ENCODE assay signal across 28 cellular contexts in genomic region chr16:79191933-79192332, GRCh38.
"Had no signal": no experiment of that assay in that cellular context is flagged by ENCODE, and none has a peak within 500 bp of the region (broad histone marks: within the 10 kb centered on the region; RNA-seq: fewer than 3 reads in every experiment).

No MANE protein-coding gene starts in this region.

- H3K4me3 ChIP-seq: cardiac muscle cell, colonic mucosa, dorsolateral prefrontal cortex, left ventricle myocardium inferior, mucosa of descending colon, pancreas, prostate gland, sigmoid colon, tibial nerve had no signal

- H3K27me3 Mint-ChIP-seq: activated CD4-positive, alpha-beta memory T cell treated with anti-CD3 and anti-CD28 coated beads, Interleukin-2, amount 10 ng/mL, durations not matched to agents 7 days and 5 days had no signal

- H3K27ac Mint-ChIP-seq: activated CD4-positive, alpha-beta memory T cell treated with anti-CD3 and anti-CD28 coated beads, Interleukin-2, amount 10 ng/mL, durations not matched to agents 7 days and 5 days; activated CD4-positive, alpha-beta T cell treated with anti-CD3 and anti-CD28 coated beads, Interleukin-2, amount 10 ng/mL, durations not matched to agents 24 days and 14 days; activated naive CD4-positive, alpha-beta T cell treated with anti-CD3 and anti-CD28 coated beads, Interleukin-2, amount 50 U/mL, for 72 hours; activated T-helper 2 cell treated with anti-CD3 and anti-CD28 coated beads, Interferon-gamma antibody, Interleukin-2, Interleukin-4, amounts not matched to agents 10 μg/mL and 5 μg/mL and 100 μg/mL, durations not matched to agents 14 hours and 24 hours and 36 hours; brain; nephron progenitor cell; T-helper 1 cell treated with Interleukin-12 subunit alpha and Interleukin-12 subunit beta and Interleukin-4 antibody, amounts not matched to agents 30 μg/mL and 1 μg/mL, for 36 hours had no signal

- ATAC-seq: activated naive CD4-positive, alpha-beta T cell treated with anti-CD3 and anti-CD28 coated beads, Interleukin-2, amount 50 U/mL, for 72 hours; activated T-cell treated with anti-CD3 and anti-CD28 coated beads, Interleukin-2, amount 50 U/mL, for 4 hours; mucosa of descending colon; pancreas had no signal

- H3K9me3 Mint-ChIP-seq: activated CD4-positive, alpha-beta memory T cell treated with anti-CD3 and anti-CD28 coated beads, Interleukin-2, amount 10 ng/mL, durations not matched to agents 7 days and 5 days; T-helper 1 cell treated with Interleukin-12 subunit alpha and Interleukin-12 subunit beta and Interleukin-4 antibody, amounts not matched to agents 30 μg/mL and 1 μg/mL, for 36 hours had no signal

- H3K4me3 Mint-ChIP-seq: activated CD4-positive, alpha-beta memory T cell treated with anti-CD3 and anti-CD28 coated beads, Interleukin-2, amount 10 ng/mL, durations not matched to agents 7 days and 5 days; activated CD4-positive, alpha-beta T cell treated with anti-CD3 and anti-CD28 coated beads, Interleukin-2, amount 10 ng/mL, durations not matched to agents 24 days and 14 days; activated T-cell treated with anti-CD3 and anti-CD28 coated beads, Interleukin-2, amount 50 U/mL, for 4 hours; brain; nephron progenitor cell; T-helper 1 cell treated with Interleukin-12 subunit alpha and Interleukin-12 subunit beta and Interleukin-4 antibody, amounts not matched to agents 30 μg/mL and 1 μg/mL, for 36 hours had no signal

- H3K36me3 Mint-ChIP-seq: brain had no signal

- DNase-seq: activated CD4-positive, alpha-beta memory T cell treated with anti-CD3 and anti-CD28 coated beads, Interleukin-2, amount 10 ng/mL, durations not matched to agents 7 days and 5 days; activated CD4-positive, alpha-beta T cell treated with anti-CD3 and anti-CD28 coated beads, Interleukin-2, amount 10 ng/mL, durations not matched to agents 24 days and 14 days; activated CD4-positive, CD25-positive, alpha-beta regulatory T cell treated with anti-CD3 and anti-CD28 coated beads, Interleukin-2, amount 50 U/mL, for 72 hours; activated naive CD4-positive, alpha-beta T cell; activated T-cell treated with anti-CD3 and anti-CD28 coated beads, Interleukin-2, amount 50 U/mL, for 4 hours; anterior cingulate cortex; cerebellar nuclear complex; colonic mucosa; dorsolateral prefrontal cortex; effector memory CD4-positive, alpha-beta T cell; left ventricle myocardium inferior; mucosa of descending colon; nephron progenitor cell; pancreas; retina; sigmoid colon; stimulated activated CD4-positive, alpha-beta T cell treated with anti-CD3 and anti-CD28 coated beads, Interleukin-15, amount 100 ng/mL, for 24 hours; stimulated activated CD4-positive, alpha-beta T cell treated with anti-CD3 and anti-CD28 coated beads, Interleukin-2, amount 100 ng/mL, for 24 hours; stimulated activated naive CD4-positive, alpha-beta T cell; SW 1271; T-helper 9 cell had no signal
